ENCODE assay signal across 10 cellular contexts in the genomic region with DNA sequence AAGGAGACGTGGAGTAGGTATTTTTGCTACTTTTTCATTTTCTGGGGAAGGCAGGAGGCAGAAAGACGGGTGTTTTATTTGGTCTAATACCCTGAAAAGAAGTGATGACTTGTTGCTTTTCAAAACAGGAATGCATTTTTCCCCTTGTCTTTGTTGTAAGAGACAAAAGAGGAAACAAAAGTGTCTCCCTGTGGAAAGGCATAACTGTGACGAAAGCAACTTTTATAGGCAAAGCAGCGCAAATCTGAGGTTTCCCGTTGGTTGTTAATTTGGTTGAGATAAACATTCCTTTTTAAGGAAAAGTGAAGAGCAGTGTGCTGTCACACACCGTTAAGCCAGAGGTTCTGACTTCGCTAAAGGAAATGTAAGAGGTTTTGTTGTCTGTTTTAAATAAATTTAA. TPM values are rescaled to one million over a fixed set of nuclear protein-coding genes. Genes with fewer than 3 reads are reported as not detected.
DNase-seq lines count a peak whose midpoint lies in the region; ATAC-seq and TF ChIP-seq lines count a peak whose summit lies in the region.
"Had no signal": no experiment of that assay in that cellular context is flagged by ENCODE, and none has a peak within 500 bp of the region (broad histone marks: within the 10 kb centered on the region; RNA-seq: fewer than 3 reads in every experiment).

No MANE protein-coding gene starts in this region.

- H3K4me1 ChIP-seq in iPS-15b (ENCODE audit: control insufficient read depth, insufficient read depth, low read length) (peaks cover 7% of the 10 kb centered on the region), skeletal muscle tissue (ENCODE audit: control insufficient read depth in 3 of 3, insufficient read depth in 3 of 3, low read length in 3 of 3) (peaks cover 28 to 54% (median 41%) of the 10 kb centered on the region in 3 donors)

- no peak for TF ChIP-seq CTCF in WI38 (IDR thresholded peaks at IDR 0.05; ENCODE audit: low read depth, low read length)

- DNase-seq in H4 (ENCODE audit: low spot score): peak; percentile 57
- no peak for DNase-seq in putamen (ENCODE audit: low spot score)
- DNase-seq: body of pancreas, NCI-H187 treated with DMSO at 0.1 percent for 48 hours had no signal

- H3K9me3 ChIP-seq in iPS-15b (ENCODE audit: control insufficient read depth, insufficient read depth, low read length) (no peaks in the 10 kb centered on the region), skeletal muscle tissue (ENCODE audit: control insufficient read depth in 3 of 3, low read length in 3 of 3) (no peaks in the 10 kb centered on the region)
- H3K9me3 ChIP-seq: body of pancreas had no signal

- H3K27me3 ChIP-seq in iPS-15b (ENCODE audit: control insufficient read depth, insufficient read depth, low read length) (no peaks in the 10 kb centered on the region), skeletal muscle tissue (ENCODE audit: control insufficient read depth in 3 of 3, insufficient read depth in 3 of 3, low read length in 3 of 3) (peaks cover 0 to 7% (median 2%) of the 10 kb centered on the region in 3 donors)

- peak overlapping the region; percentile 94 for H3K27ac ChIP-seq in skeletal muscle tissue (ENCODE audit: low read depth, low read length)
- H3K27ac ChIP-seq: body of pancreas had no signal

- ATAC-seq in GM21381 (IDR thresholded peaks at IDR 0.05; ENCODE audit: unreplicated experiment) (no peak), HG02840 (IDR thresholded peaks at IDR 0.05; ENCODE audit: low FRiP score, unreplicated experiment) (no peak), HG03442 (IDR thresholded peaks at IDR 0.05; ENCODE audit: unreplicated experiment) (no peak)
- ATAC-seq: body of pancreas had no signal

- peak overlapping the region; percentile 93 for H3K4me3 ChIP-seq in WI38 (ENCODE audit: low read depth, low read length)
- H3K4me3 ChIP-seq in iPS-15b (ENCODE audit: low read depth, low read length): peak overlapping the region; percentile 94
- H3K4me3 ChIP-seq in skeletal muscle tissue (ENCODE audit: low read length in 3 of 3): peak overlapping the region; percentile 88 to 93 (median 91)
- H3K4me3 ChIP-seq: body of pancreas had no signal

- H3K9ac ChIP-seq in iPS-15b (ENCODE audit: low read depth, low read length) (peak overlapping the region; percentile 94), skeletal muscle tissue (ENCODE audit: low read depth in 1 of 3, low read length in 3 of 3) (peak overlapping the region; percentile 77 to 84 (median 81))

- H3K36me3 ChIP-seq in iPS-15b (ENCODE audit: control insufficient read depth, insufficient read depth, low read length) (peaks cover 35% of the 10 kb centered on the region), skeletal muscle tissue (ENCODE audit: control insufficient read depth in 3 of 3, insufficient read depth in 3 of 3, low read length in 3 of 3) (no peaks in the 10 kb centered on the region)

RNA-seq across cellular contexts. Expression of a gene that starts 3.4 kb away (rescaled TPM):
- 19.0 and 25.2 TPM in 2 replicates for total RNA-seq in H4 (2014; rRNA removed; shearing (Covaris generic))
- 42.8 TPM for total RNA-seq in skeletal muscle tissue

RNA-seq across cellular contexts. Expression of a gene that starts 36.0 kb away (rescaled TPM):
- total RNA-seq in H4 (2014; rRNA removed; shearing (Covaris generic)): not detected in 2 replicates
- under 0.01 TPM for total RNA-seq in skeletal muscle tissue
- total RNA-seq: body of pancreas had no signal
